9 cellular contexts compared by ENCODE assay signal in genomic region chrX:155966876-155967275, GRCh38. TPM values are rescaled to one million over a fixed set of nuclear protein-coding genes. Genes with fewer than 3 reads are reported as not detected.
A peak's percentile ranks its signal among the peaks of the same experiment; 100 is the strongest.
DNase-seq lines count a peak whose midpoint lies in the region; ATAC-seq and TF ChIP-seq lines count a peak whose summit lies in the region.
"Had no signal": no experiment of that assay in that cellular context is flagged by ENCODE, and none has a peak within 500 bp of the region (broad histone marks: within the 10 kb centered on the region; RNA-seq: fewer than 3 reads in every experiment).

No MANE protein-coding gene starts in this region.

- H3K4me3 Mint-ChIP-seq in activated T-helper 2 cell treated with anti-CD3 and anti-CD28 coated beads, Interferon-gamma antibody, Interleukin-2, Interleukin-4, amounts not matched to agents 10 μg/mL and 5 μg/mL and 100 μg/mL, durations not matched to agents 14 hours and 24 hours and 36 hours (ENCODE audit: low read depth): no peak overlapping the region

- H3K9me3 ChIP-seq in HAP-1 (no peaks in the 10 kb centered on the region), mucosa of descending colon (peaks cover 3% of the 10 kb centered on the region), psoas muscle (peaks cover 3% of the 10 kb centered on the region)

- intact Hi-C loops in activated T-helper 2 cell treated with anti-CD3 and anti-CD28 coated beads, Interferon-gamma antibody, Interleukin-2, Interleukin-4, amounts not matched to agents 10 μg/mL and 5 μg/mL and 100 μg/mL, durations not matched to agents 14 hours and 24 hours and 36 hours (cut with micrococcal nuclease): loop anchor here (2.0 kb wide), 1 partner anchor 30 kb away; the partner anchor contains the start of gene IL9R
- intact Hi-C loops in mucosa of descending colon (cut with DNase I, micrococcal nuclease) (no loop called here), psoas muscle (cut with DNase I) (no loop called here)

- peak overlapping the region; percentile 46 for H3K27ac Mint-ChIP-seq in activated T-helper 2 cell treated with anti-CD3 and anti-CD28 coated beads, Interferon-gamma antibody, Interleukin-2, Interleukin-4, amounts not matched to agents 10 μg/mL and 5 μg/mL and 100 μg/mL, durations not matched to agents 14 hours and 24 hours and 36 hours

- no peak overlapping the region for H3K27ac ChIP-seq in psoas muscle

- H3K27me3 Mint-ChIP-seq in activated T-helper 2 cell treated with anti-CD3 and anti-CD28 coated beads, Interferon-gamma antibody, Interleukin-2, Interleukin-4, amounts not matched to agents 10 μg/mL and 5 μg/mL and 100 μg/mL, durations not matched to agents 14 hours and 24 hours and 36 hours (ENCODE audit: low read depth): peaks cover 14% of the 10 kb centered on the region

- H3K4me1 Mint-ChIP-seq in activated T-helper 2 cell treated with anti-CD3 and anti-CD28 coated beads, Interferon-gamma antibody, Interleukin-2, Interleukin-4, amounts not matched to agents 10 μg/mL and 5 μg/mL and 100 μg/mL, durations not matched to agents 14 hours and 24 hours and 36 hours (ENCODE audit: low read depth): peaks cover 24% of the 10 kb centered on the region

- DNase-seq in ELF-1 (ENCODE audit: low read depth, low spot score) (peak; percentile 41), HAP-1 (ENCODE audit: low spot score in 2 of 2) (peak; percentile 66 to 76), NCI-H748 treated with DMSO at 0.1 percent for 48 hours (lab: John Stamatoyannopoulos, UW) (peak; percentile 29), mucosa of descending colon (no peak), midbrain (lab: John Stamatoyannopoulos, UW) (no peak), psoas muscle (no peak)
- DNase-seq in activated T-helper 2 cell treated with anti-CD3 and anti-CD28 coated beads, Interferon-gamma antibody, Interleukin-2, Interleukin-4, amounts not matched to agents 10 μg/mL and 5 μg/mL and 100 μg/mL, durations not matched to agents 14 hours and 24 hours and 36 hours (ENCODE audit: low spot score): peak; percentile 33

- in situ Hi-C loops in HAP-1 (cut with MboI; ENCODE audit: low sequenced_read_pairs): no loop called here

- ATAC-seq in mucosa of descending colon (peak; percentile 51), HG03095 (IDR thresholded peaks at IDR 0.05; ENCODE audit: unreplicated experiment) (no peak), psoas muscle (no peak)

- no peaks in the 10 kb centered on the region for H3K4me1 ChIP-seq in HAP-1
- H3K4me1 ChIP-seq in mucosa of descending colon (ENCODE audit: low read depth): no peaks in the 10 kb centered on the region
- no peaks in the 10 kb centered on the region for H3K4me1 ChIP-seq in psoas muscle

- no peaks in the 10 kb centered on the region for H3K36me3 ChIP-seq in HAP-1 (replicated peaks)
- H3K36me3 ChIP-seq in mucosa of descending colon (ENCODE audit: low read depth): no peaks in the 10 kb centered on the region
- no peaks in the 10 kb centered on the region for H3K36me3 ChIP-seq in psoas muscle (ENCODE audit: insufficient read depth in 1 of 2, low read depth in 1 of 2)

- peaks cover 35% of the 10 kb centered on the region for H3K9me3 Mint-ChIP-seq in activated T-helper 2 cell treated with anti-CD3 and anti-CD28 coated beads, Interferon-gamma antibody, Interleukin-2, Interleukin-4, amounts not matched to agents 10 μg/mL and 5 μg/mL and 100 μg/mL, durations not matched to agents 14 hours and 24 hours and 36 hours

- 40 to 50% (median 46%) methylated on average over 8 of the region's 8 CpGs for WGBS in psoas muscle, 3 donors

- H3K4me3 ChIP-seq in HAP-1: no peak overlapping the region
- no peak overlapping the region for H3K4me3 ChIP-seq in mucosa of descending colon
- H3K4me3 ChIP-seq in psoas muscle: no peak overlapping the region

- H3K27me3 ChIP-seq in HAP-1 (ENCODE audit: low read depth) (no peaks in the 10 kb centered on the region; the same call in 1 of the 2 replicates), psoas muscle (ENCODE audit: insufficient read depth in 3 of 3, low read length in 2 of 3) (peaks cover 0 to 2% (median 0%) of the 10 kb centered on the region in 3 donors)

- no peak for TF ChIP-seq CTCF in mucosa of descending colon (IDR thresholded peaks at IDR 0.05)
- no peak for TF ChIP-seq CTCF in psoas muscle (IDR thresholded peaks at IDR 0.05)

- peaks cover 5% of the 10 kb centered on the region for H3K36me3 Mint-ChIP-seq in activated T-helper 2 cell treated with anti-CD3 and anti-CD28 coated beads, Interferon-gamma antibody, Interleukin-2, Interleukin-4, amounts not matched to agents 10 μg/mL and 5 μg/mL and 100 μg/mL, durations not matched to agents 14 hours and 24 hours and 36 hours (ENCODE audit: low read depth)

RNA-seq across cellular contexts. Expression of gene IL9R, which starts 30.6 kb away (rescaled TPM):
- 54.7 and 64.9 TPM in 2 replicates for total RNA-seq in activated T-helper 2 cell treated with anti-CD3 and anti-CD28 coated beads, Interferon-gamma antibody, Interleukin-2, Interleukin-4, amounts not matched to agents 10 μg/mL and 5 μg/mL and 100 μg/mL, durations not matched to agents 14 hours and 24 hours and 36 hours
- total RNA-seq in mucosa of descending colon (1 to 10 TPM in 2 of 3 donors, under 1 TPM in 1; 0.63 to 2.4 (median 1.0) TPM), psoas muscle (under 1 TPM in 1 of 4 donors, not detected in 3; 0.27 TPM)
- polyA plus RNA-seq in psoas muscle: under 1 TPM in 2 of 3 donors, not detected in 1; 0.09 to 0.21 TPM
- polyA plus RNA-seq: neural cell had no signal

Comparison
In these comparisons a context has a peak if more than half of its experiments do, and no peak if none do; other contexts are left out.
1. DNase-seq: peak in ELF-1 (single experiment), HAP-1 (2 of 2), NCI-H748 treated with DMSO at 0.1 percent for 48 hours (single experiment) and activated T-helper 2 cell treated with anti-CD3 and anti-CD28 coated beads, Interferon-gamma antibody, Interleukin-2, Interleukin-4, amounts not matched to agents 10 μg/mL and 5 μg/mL and 100 μg/mL, durations not matched to agents 14 hours and 24 hours and 36 hours (single experiment); none in mucosa of descending colon (0 of 3), midbrain (single experiment) and psoas muscle (0 of 2).
2. RNA of gene IL9R, which starts 30.6 kb away (total RNA-seq): 54.7 to 64.9 TPM in activated T-helper 2 cell treated with anti-CD3 and anti-CD28 coated beads, Interferon-gamma antibody, Interleukin-2, Interleukin-4, amounts not matched to agents 10 μg/mL and 5 μg/mL and 100 μg/mL, durations not matched to agents 14 hours and 24 hours and 36 hours; 0.63 to 2.4 TPM in mucosa of descending colon and 0.27 TPM in psoas muscle; every median in the first group is over 10 times any median in the second.